17 cellular contexts compared by ENCODE assay signal in the genomic region with DNA sequence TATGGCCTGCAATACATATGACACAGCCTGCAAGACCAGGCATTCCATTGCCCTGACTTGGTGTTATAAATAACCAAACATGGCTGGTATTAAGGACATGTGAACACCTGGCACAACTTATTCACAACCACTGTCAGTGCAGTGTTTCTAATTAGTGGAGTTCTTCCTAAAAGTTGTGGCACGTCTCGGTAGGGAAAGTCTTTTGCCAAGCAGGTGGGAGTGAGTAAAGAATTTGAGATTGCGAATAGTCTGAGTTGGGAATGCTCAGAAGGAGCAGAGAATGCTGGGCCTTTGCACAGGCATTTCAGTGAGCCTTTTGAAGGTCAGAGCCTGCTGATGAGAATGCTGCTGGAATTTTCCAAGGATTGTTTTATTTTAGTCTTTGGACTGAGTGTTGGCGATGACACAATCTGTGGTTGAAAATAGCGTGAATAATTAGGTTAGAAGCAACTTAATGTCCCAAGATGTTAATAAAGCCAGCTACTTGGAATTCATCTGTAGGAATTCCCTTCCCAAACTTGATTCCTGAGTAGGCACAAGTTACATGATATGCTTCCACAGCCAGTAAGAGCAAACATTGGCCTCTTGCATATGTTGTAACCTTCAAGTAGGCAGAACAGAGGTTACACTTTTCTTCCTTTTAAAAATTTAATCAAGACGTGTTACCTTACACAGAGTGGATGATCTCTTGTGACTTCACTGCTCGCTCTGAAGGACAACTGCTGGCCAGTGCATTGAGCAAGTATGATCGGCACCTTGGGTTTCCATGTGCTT.
DNase-seq lines count a peak whose midpoint lies in the region; ATAC-seq and TF ChIP-seq lines count a peak whose summit lies in the region.
"Had no signal": no experiment of that assay in that cellular context is flagged by ENCODE, and none has a peak within 500 bp of the region (broad histone marks: within the 10 kb centered on the region; RNA-seq: fewer than 3 reads in every experiment).

No MANE protein-coding gene starts in this region.

- no peaks in the 10 kb centered on the region for H3K27me3 ChIP-seq in esophagus squamous epithelium
- H3K27me3 ChIP-seq in mesenchymal stem cell (ENCODE audit: control insufficient read depth in 1 of 2, insufficient read depth in 1 of 2, low read length in 2 of 2): no peaks in the 10 kb centered on the region
- no peaks in the 10 kb centered on the region for H3K27me3 ChIP-seq in thoracic aorta (replicated peaks; ENCODE audit: insufficient read depth)
- H3K27me3 ChIP-seq: transverse colon had no signal

- H3K79me1 ChIP-seq in mesenchymal stem cell (replicated peaks; ENCODE audit: low read length, poor library complexity, severe bottlenecking): no peaks in the 10 kb centered on the region

- peak; percentile 28 for ATAC-seq in thoracic aorta (ENCODE audit: insufficient number of reproducible peaks, low FRiP score, low read depth)
- ATAC-seq: activated CD4-positive, CD25-positive, alpha-beta regulatory T cell treated with anti-CD3 and anti-CD28 coated beads, Interleukin-2, amount 50 U/mL, for 24 hours; Panc1; T-helper 17 cell had no signal

- 70 to 77% methylated on average over 8 of the region's 8 CpGs for WGBS in esophagus squamous epithelium, 2 donors
- WGBS in mesenchymal stem cell: 87% methylated on average over 8 of the region's 8 CpGs

- no peak overlapping the region for H2BK120ac ChIP-seq in mesenchymal stem cell (ENCODE audit: low read depth, low read length)

- H3K18ac ChIP-seq in mesenchymal stem cell (ENCODE audit: low read depth in 1 of 2, low read length in 2 of 2): no peak overlapping the region

- no peak overlapping the region for H4K91ac ChIP-seq in mesenchymal stem cell (ENCODE audit: low read length)

- H3K4me2 ChIP-seq in mesenchymal stem cell (ENCODE audit: low read length, poor library complexity, severe bottlenecking): no peak overlapping the region

- H3K9me3 ChIP-seq in esophagus squamous epithelium: no peaks in the 10 kb centered on the region
- peaks cover 4% of the 10 kb centered on the region for H3K9me3 ChIP-seq in mesenchymal stem cell (ENCODE audit: control insufficient read depth, low read length)
- no peaks in the 10 kb centered on the region for H3K9me3 ChIP-seq in thoracic aorta
- H3K9me3 ChIP-seq: transverse colon had no signal

- no peak for TF ChIP-seq POLR2A in esophagus squamous epithelium (IDR thresholded peaks at IDR 0.05)

- H3K14ac ChIP-seq in mesenchymal stem cell (ENCODE audit: low read length in 2 of 2): no peak overlapping the region

- H2BK5ac ChIP-seq in mesenchymal stem cell (ENCODE audit: low read depth, low read length, poor library complexity, severe bottlenecking): no peak overlapping the region

- no peak overlapping the region for H2BK12ac ChIP-seq in mesenchymal stem cell (ENCODE audit: low read length in 2 of 2)

- H2BK15ac ChIP-seq in mesenchymal stem cell (ENCODE audit: low read depth, poor library complexity, severe bottlenecking): no peak overlapping the region

- H3K4me1 ChIP-seq in esophagus squamous epithelium: peaks cover 0 to 4% (median 0%) of the 10 kb centered on the region in 3 donors
- H3K4me1 ChIP-seq in mesenchymal stem cell (ENCODE audit: control insufficient read depth, insufficient read depth, low read depth, low read length): peaks cover 1% of the 10 kb centered on the region
- peaks cover 18 to 34% of the 10 kb centered on the region in 2 donors for H3K4me1 ChIP-seq in thoracic aorta (ENCODE audit: control insufficient read depth in 1 of 2, low read depth in 2 of 2)
- H3K4me1 ChIP-seq: transverse colon had no signal

- no peak overlapping the region for H3K23ac ChIP-seq in mesenchymal stem cell (ENCODE audit: low read length in 2 of 2)

- H3K4ac ChIP-seq in mesenchymal stem cell (ENCODE audit: low read depth in 1 of 2, low read length in 2 of 2): no peak overlapping the region

- DNase-seq in RPMI7951 (ENCODE audit: low read depth) (peak; percentile 57), esophagus squamous epithelium (lab: John Stamatoyannopoulos, UW) (no peak), mesenchymal stem cell (peak; percentile 48), thoracic aorta (ENCODE audit: low spot score) (no peak), coronary artery (ENCODE audit: low spot score) (no peak), GDM1 (lab: John Stamatoyannopoulos, UW) (no peak), cerebellar cortex (ENCODE audit: low spot score) (no peak), RKO (ENCODE audit: low spot score) (no peak)
- DNase-seq: activated T-cell treated with anti-CD3 and anti-CD28 coated beads for 4 hours, DMS79 treated with DMSO at 0.1 percent for 48 hours, KBM-7, NCI-H1417 treated with DMSO at 0.1 percent for 48 hours, NCI-H510A, T-helper 17 cell, transverse colon had no signal

- H3K4me3 ChIP-seq in esophagus squamous epithelium (no peak overlapping the region), mesenchymal stem cell (ENCODE audit: insufficient read depth in 1 of 2, low read depth in 1 of 2, low read length in 2 of 2) (no peak overlapping the region), thoracic aorta (no peak overlapping the region), coronary artery (no peak overlapping the region)
- H3K4me3 ChIP-seq: transverse colon had no signal

- TF ChIP-seq CTCF in esophagus squamous epithelium (IDR thresholded peaks at IDR 0.05) (no peak), thoracic aorta (IDR thresholded peaks at IDR 0.05) (no peak), coronary artery (IDR thresholded peaks at IDR 0.05) (no peak)

- H4K8ac ChIP-seq in mesenchymal stem cell (ENCODE audit: low read length): no peak overlapping the region

- H2AK5ac ChIP-seq in mesenchymal stem cell (ENCODE audit: low read length, severe bottlenecking): no peak overlapping the region

- H3K27ac ChIP-seq in esophagus squamous epithelium (peak overlapping the region in 3 of 4 donors; percentile 6 to 78 (median 47)), mesenchymal stem cell (ENCODE audit: low read length, poor library complexity, severe bottlenecking) (peak overlapping the region; percentile 30), thoracic aorta (peak overlapping the region; percentile 66 to 71), coronary artery (peak overlapping the region in 1 of 2 donors; percentile 77)

- H3K36me3 ChIP-seq in esophagus squamous epithelium (no peaks in the 10 kb centered on the region), mesenchymal stem cell (ENCODE audit: control insufficient read depth in 1 of 2, insufficient read depth in 2 of 2, low read depth in 1 of 2, low read length in 2 of 2) (peaks cover 0 to 10% of the 10 kb centered on the region in 2 experiments), thoracic aorta (no peaks in the 10 kb centered on the region)
- H3K36me3 ChIP-seq: transverse colon had no signal

- H3K9ac ChIP-seq in mesenchymal stem cell (ENCODE audit: low read length): peak overlapping the region; percentile 17

- intact Hi-C loops in esophagus squamous epithelium (cut with DNase I): no loop called here

- no peak overlapping the region for H2AFZ ChIP-seq in mesenchymal stem cell (ENCODE audit: low read depth, low read length)

Comparison
In these comparisons a context has a peak if more than half of its experiments do, and no peak if none do; other contexts are left out.
1. DNase-seq: peak in RPMI7951 (single experiment) and mesenchymal stem cell (single experiment); none in esophagus squamous epithelium (single experiment), thoracic aorta (single experiment), coronary artery (single experiment), GDM1 (single experiment), cerebellar cortex (single experiment) and RKO (single experiment).